23 cellular contexts compared by ENCODE assay signal in the genomic region with DNA sequence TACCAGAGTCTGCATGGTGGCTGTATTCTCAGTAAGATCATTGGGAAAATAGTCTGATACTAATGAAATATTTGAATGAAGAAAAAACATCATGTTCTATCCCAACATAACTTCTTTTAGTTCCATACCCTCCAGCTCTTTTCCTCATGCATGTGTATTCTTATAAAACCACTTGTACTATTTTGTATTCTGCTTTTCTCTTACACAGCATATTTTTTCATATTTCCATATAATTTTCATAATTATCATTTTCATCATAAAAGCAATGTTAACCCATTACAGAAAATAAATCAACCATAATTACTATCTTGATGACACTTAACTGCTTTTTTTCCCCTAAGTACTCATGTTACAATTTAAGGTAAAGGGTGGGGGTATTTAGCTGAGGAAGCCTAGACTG.
"Had no signal": no experiment of that assay in that cellular context is flagged by ENCODE, and none has a peak within 500 bp of the region (broad histone marks: within the 10 kb centered on the region; RNA-seq: fewer than 3 reads in every experiment).

No MANE protein-coding gene starts in this region.

- H3K27ac Mint-ChIP-seq: IgD-negative memory B cell, T-cell had no signal

- H3K27ac ChIP-seq: HL-60, SJSA1 had no signal

- H3K4me3 Mint-ChIP-seq: IgD-negative memory B cell, T-cell had no signal

- DNase-seq: KBM-7, MV-4-11, NCI-H1092, NCI-H1436 treated with DMSO at 0.1 percent for 48 hours, NCI-H1694, NCI-H187 treated with DMSO at 0.1 percent for 48 hours, NCI-H2029 treated with DMSO at 0.1 percent for 48 hours, NCI-H2171 treated with DMSO at 0.1 percent for 48 hours, NCI-H345, NCI-H446 treated with DMSO at 0.1 percent for 48 hours, NCI-H510A treated with DMSO at 0.1 percent for 48 hours, NCI-H82, Right ventricle myocardium superior, RPMI8226, SIG-M5, SK-N-SH, SW 1271, T-cell had no signal

- H3K4me1 Mint-ChIP-seq: T-cell had no signal

- H3K9me3 ChIP-seq: SJSA1, SK-N-SH had no signal

- ATAC-seq: T-cell had no signal

- H3K27me3 Mint-ChIP-seq: IgD-negative memory B cell, T-cell had no signal

- FAIRE-seq: HTR-8/SVneo, RCC 7860 had no signal

- H3K4me1 ChIP-seq: SJSA1 had no signal

- H3K9me3 Mint-ChIP-seq: T-cell had no signal

- H3K4me2 ChIP-seq: SK-N-SH had no signal

- H3K4me3 ChIP-seq: SJSA1 had no signal
